In the genomic region with DNA sequence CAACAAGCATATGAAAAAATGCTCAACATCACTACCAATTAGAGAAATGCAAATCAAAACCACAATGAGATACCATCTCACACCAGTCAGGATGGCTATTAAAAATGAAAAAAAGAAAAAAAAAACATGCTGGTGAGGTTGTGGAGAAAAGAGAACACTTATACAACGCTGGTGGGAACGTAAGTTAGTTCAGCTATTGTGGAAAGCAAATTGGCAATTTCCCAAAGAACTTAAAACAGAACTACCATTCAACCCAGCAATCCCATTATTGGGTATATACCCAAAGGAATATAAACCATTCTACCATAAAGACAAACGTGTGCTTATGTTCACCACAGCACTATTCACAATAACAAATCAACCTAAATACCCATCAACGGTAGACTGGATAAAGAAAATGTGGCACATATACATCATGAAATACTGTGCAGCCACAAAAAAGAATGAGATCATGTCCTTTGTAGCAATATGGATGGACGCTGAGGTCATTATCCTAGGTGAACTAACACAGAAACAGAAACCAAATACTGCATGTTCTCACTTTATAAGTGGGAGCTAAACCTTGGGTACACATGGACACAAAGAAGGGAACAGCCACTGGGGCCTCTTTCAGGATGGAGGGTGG, we compare ENCODE assay signal across 13 cellular contexts.
"Had no signal": no experiment of that assay in that cellular context is flagged by ENCODE, and none has a peak within 500 bp of the region (broad histone marks: within the 10 kb centered on the region; RNA-seq: fewer than 3 reads in every experiment).

No MANE protein-coding gene starts in this region.

- DNase-seq: activated CD4-positive, alpha-beta T cell treated with anti-CD3 and anti-CD28 coated beads, Interleukin-2, amount 50 U/mL, for 48 hours; activated gamma-delta T cell treated with Interleukin-2 at 50 U/mL for 16 hours; activated T-cell treated with anti-CD3 and anti-CD28 coated beads, Interleukin-2, amount 50 U/mL, for 72 hours; left colon; naive thymus-derived CD4-positive, alpha-beta T cell; occipital lobe; right cardiac atrium; small intestine had no signal

- H3K27ac Mint-ChIP-seq: activated T-cell treated with anti-CD3 and anti-CD28 coated beads, Interleukin-2, amount 50 U/mL, for 72 hours; progenitor cell of endocrine pancreas had no signal

- H3K4me1 Mint-ChIP-seq: naive thymus-derived CD4-positive, alpha-beta T cell had no signal

- H3K4me3 Mint-ChIP-seq: activated T-cell treated with anti-CD3 and anti-CD28 coated beads, Interleukin-2, amount 50 U/mL, for 72 hours; naive thymus-derived CD4-positive, alpha-beta T cell had no signal

- H3K4me3 ChIP-seq: esophagus muscularis mucosa, lung, tibial nerve, vagina had no signal

- H3K9me3 Mint-ChIP-seq: activated T-cell treated with anti-CD3 and anti-CD28 coated beads, Interleukin-2, amount 50 U/mL, for 72 hours; naive thymus-derived CD4-positive, alpha-beta T cell had no signal

- H3K27me3 Mint-ChIP-seq: naive thymus-derived CD4-positive, alpha-beta T cell; progenitor cell of endocrine pancreas had no signal
